8 cellular contexts compared by ENCODE assay signal in genomic region chr6:27176523-27177391, GRCh38.
A peak's percentile ranks its signal among the peaks of the same experiment; 100 is the strongest.
DNase-seq lines count a peak whose midpoint lies in the region; ATAC-seq, FAIRE-seq and TF ChIP-seq lines count a peak whose summit lies in the region.
"Not testable (repeated sequence)": the region's sequence is repeated elsewhere in the genome, so short reads cannot be mapped to it uniquely, and the experiment has no call there.

No MANE protein-coding gene starts in this region.

- in situ Hi-C loops in GM12878 (cut with MboI), result not testable (repeated sequence)

- WGBS in GM12878 (ENCODE audit: insufficient coverage, insufficient replicate concordance, low lambda C conversion rate, missing lambda C conversion rate), result 1% methylated on average over 38 of the region's 38 CpGs

- not testable (repeated sequence) for TF ChIP-seq POLR2A in GM12878 (IDR thresholded peaks at IDR 0.05; ENCODE audit: low read depth, low read length)

- CTCF ChIA-PET in GM12878 (lab: Yijun Ruan, JAX), result interaction anchor here (0.6 to 4.3 kb wide), 24 partner anchors 9 to 1179 kb away, joined by 3 to 27 read pairs (median 4); no protein-coding TSS in a partner anchor

- not testable (repeated sequence) for FAIRE-seq in GM12878 (lab: Jason Lieb, UNC)

- peak; percentile 19 for DNase-seq in DMS 273 treated with DMSO at 0.1 percent for 48 hours (lab: John Stamatoyannopoulos, UW)
- DNase-seq in NCI-H2227 treated with DMSO at 0.1 percent for 48 hours (lab: John Stamatoyannopoulos, UW), result peak; percentile 81
- DNase-seq in GM12878 (ENCODE audit: low read depth, low spot score), result peak; percentile 47
- peak; percentile 60 to 68 for DNase-seq in cardiac muscle cell (ENCODE audit: low read depth in 1 of 2, low spot score in 1 of 2)

- not testable (repeated sequence) for H4K20me1 ChIP-seq in GM12878 (ENCODE audit: control insufficient read depth, insufficient read depth)

- TF ChIP-seq EP300 in GM12878 (IDR thresholded peaks at IDR 0.05; ENCODE audit: borderline replicate concordance in 1 of 2, control insufficient read depth in 1 of 2, low read depth in 2 of 2, low read length in 2 of 2), result not testable (repeated sequence)

- H3K9me3 ChIP-seq in GM12878 (replicated peaks; ENCODE audit: control insufficient read depth, insufficient read depth, low read length); cardiac muscle cell (ENCODE audit: low read depth); neuron (ENCODE audit: low read length): not testable (repeated sequence)

- ATAC-seq in HG02840 (IDR thresholded peaks at IDR 0.05; ENCODE audit: low FRiP score, unreplicated experiment) (peak; percentile 42), GM12878 (peak; percentile 74)

- H3K27ac ChIP-seq in GM12878 (ENCODE audit: control insufficient read depth, insufficient read depth), result peak overlapping the region; percentile 93; the same call in 1 of the 2 replicates
- not testable (repeated sequence) for H3K27ac ChIP-seq in cardiac muscle cell

- RAD21 ChIA-PET in GM12878 (lab: Charles Lee; ENCODE audit: unreplicated experiment), result interaction anchor here (0.6 to 2.1 kb wide), 16 partner anchors 11 to 1250 kb away, joined by 3 to 9 read pairs (median 4); partner anchors contain the start of gene POM121L2

- H3K4me1 ChIP-seq in GM12878 (ENCODE audit: control insufficient read depth, insufficient read depth, low read length); cardiac muscle cell (ENCODE audit: low read depth); neuron (ENCODE audit: insufficient read depth, low read length): not testable (repeated sequence)

- not testable (repeated sequence) for H3K9me3 Mint-ChIP-seq in stimulated activated naive CD8-positive, alpha-beta T cell treated with anti-CD3 and anti-CD28 coated beads, Interleukin-15, Interleukin-2, amounts not matched to agents 100 ng/mL and 50 ng/mL, for 24 hours

- H3K4me3 ChIP-seq in WI38 (ENCODE audit: low read depth, low read length) (peak overlapping the region; percentile 97), GM12878 (peak overlapping the region; percentile 56), cardiac muscle cell (peak overlapping the region; percentile 63), neuron (ENCODE audit: low read length) (peak overlapping the region; percentile 86)

- not testable (repeated sequence) for H3K79me2 ChIP-seq in GM12878 (ENCODE audit: control insufficient read depth, insufficient read depth, low read length)

- BruUV-seq in GM12878 (replicated peaks; lab: Mats Ljungman, UMichigan), result not testable (repeated sequence)

- peaks cover 17% of the 10 kb centered on the region for H3K27me3 Mint-ChIP-seq in stimulated activated naive CD8-positive, alpha-beta T cell treated with anti-CD3 and anti-CD28 coated beads, Interleukin-15, Interleukin-2, amounts not matched to agents 100 ng/mL and 50 ng/mL, for 24 hours

- peak overlapping the region; percentile 98 for H3K9ac ChIP-seq in GM12878 (ENCODE audit: control insufficient read depth, insufficient read depth, low read length)

- H2AFZ ChIP-seq in GM12878 (ENCODE audit: control insufficient read depth, low read depth, low read length), result peak overlapping the region; percentile 90
- peak overlapping the region; percentile 89 for H2AFZ ChIP-seq in neuron (ENCODE audit: low read depth, low read length)

- TF ChIP-seq CTCF in WI38 (IDR thresholded peaks at IDR 0.05; ENCODE audit: low read depth, low read length); GM12878 (IDR thresholded peaks at IDR 0.05 in 2 of 3, conservative IDR thresholded peaks at IDR 0.05 in 1 of 3; ENCODE audit: control insufficient read depth in 2 of 3, extremely low read depth in 1 of 3, insufficient read depth in 1 of 3, low read depth in 3 of 3, low read length in 3 of 3); cardiac muscle cell (IDR thresholded peaks at IDR 0.05; ENCODE audit: low read depth, low read length): not testable (repeated sequence)

- SMC1A ChIA-PET in GM12878 (lab: Charles Lee; ENCODE audit: uncharacterized antibody, unreplicated experiment), result interaction anchor here (0.6 to 2.8 kb wide), 19 partner anchors 11 to 912 kb away, joined by 3 to 14 read pairs (median 4); partner anchors contain the start of gene ZNF184

- not testable (repeated sequence) for TF ChIP-seq RAD21 in GM12878 (IDR thresholded peaks at IDR 0.05; ENCODE audit: insufficient read depth, low read depth, low read length)

- not testable (repeated sequence) for H3K36me3 ChIP-seq in GM12878 (ENCODE audit: control insufficient read depth in 2 of 2, insufficient read depth in 2 of 2, low read length in 1 of 2); cardiac muscle cell; neuron (ENCODE audit: insufficient read depth, low read length)

- peak overlapping the region; percentile 87 for H3K4me3 Mint-ChIP-seq in stimulated activated naive CD8-positive, alpha-beta T cell treated with anti-CD3 and anti-CD28 coated beads, Interleukin-15, Interleukin-2, amounts not matched to agents 100 ng/mL and 50 ng/mL, for 24 hours

- intact Hi-C loops in GM12878 (cut with micrococcal nuclease; ENCODE audit: unreplicated experiment), result loop anchor here (5.0 kb wide), 1 partner anchor 326 kb away; no protein-coding TSS in a partner anchor

- POLR2A ChIA-PET in GM12878 (lab: Charles Lee), result interaction anchor here (0.6 to 1.5 kb wide), 12 partner anchors 13 to 1658 kb away, joined by 3 to 7 read pairs (median 3); no protein-coding TSS in a partner anchor

- peak overlapping the region; percentile 90 for H3K27ac Mint-ChIP-seq in stimulated activated naive CD8-positive, alpha-beta T cell treated with anti-CD3 and anti-CD28 coated beads, Interleukin-15, Interleukin-2, amounts not matched to agents 100 ng/mL and 50 ng/mL, for 24 hours

- not testable (repeated sequence) for H3K27me3 ChIP-seq in GM12878 (replicated peaks in 1 of 2; ENCODE audit: control insufficient read depth in 2 of 2, insufficient read depth in 2 of 2, low read length in 1 of 2); neuron (ENCODE audit: insufficient read depth, low read length)
- peaks cover 26% of the 10 kb centered on the region for H3K27me3 ChIP-seq in cardiac muscle cell

- not testable (repeated sequence) for H3K36me3 Mint-ChIP-seq in stimulated activated naive CD8-positive, alpha-beta T cell treated with anti-CD3 and anti-CD28 coated beads, Interleukin-15, Interleukin-2, amounts not matched to agents 100 ng/mL and 50 ng/mL, for 24 hours (ENCODE audit: low read depth)

- H3K4me2 ChIP-seq in GM12878 (ENCODE audit: control insufficient read depth, insufficient read depth), result peak overlapping the region; percentile 86

- peaks cover 20% of the 10 kb centered on the region for H3K4me1 Mint-ChIP-seq in stimulated activated naive CD8-positive, alpha-beta T cell treated with anti-CD3 and anti-CD28 coated beads, Interleukin-15, Interleukin-2, amounts not matched to agents 100 ng/mL and 50 ng/mL, for 24 hours (ENCODE audit: low read depth)

TF ChIP-seq in GM12878, 131 proteins besides CTCF, POLR2A, EP300 and RAD21 (continues in another document):
- TF ChIP-seq SMARCA5 (IDR thresholded peaks at IDR 0.05) (peak; percentile 46), SKIL (IDR thresholded peaks at IDR 0.05; ENCODE audit: low read depth, poor library complexity, severe bottlenecking) (peak; percentile 53), ZNF207 (IDR thresholded peaks at IDR 0.05; ENCODE audit: borderline replicate concordance) (0 out of 2 replicates have a peak, but pooled peaks have one; percentile 31), MLLT1 (IDR thresholded peaks at IDR 0.05) (peak; percentile 100), POU2F2 (IDR thresholded peaks at IDR 0.05; ENCODE audit: borderline replicate concordance, low read depth, low read length) (peak; percentile 41; the same call in 1 of the 3 replicates), CBFB (IDR thresholded peaks at IDR 0.05; ENCODE audit: low read depth) (0 out of 2 replicates have a peak, but pooled peaks have one; percentile 23), ZNF24 (IDR thresholded peaks at IDR 0.05) (peak; percentile 98), FOXK2 (IDR thresholded peaks at IDR 0.05) (peak; percentile 23; the same call in 1 of the 2 replicates), NR2F1 (conservative IDR thresholded peaks at IDR 0.05) (0 out of 2 replicates have a peak, but pooled peaks have one; percentile 26), HCFC1 (IDR thresholded peaks at IDR 0.05; ENCODE audit: low read length) (peak; percentile 28; the same call in 1 of the 2 replicates), FOXM1 (IDR thresholded peaks at IDR 0.05; ENCODE audit: low read depth, low read length) (0 out of 2 replicates have a peak, but pooled peaks have one; percentile 14), YY1 (IDR thresholded peaks at IDR 0.05; ENCODE audit: low read depth, low read length) (peak; percentile 52), CBX5 (IDR thresholded peaks at IDR 0.05; ENCODE audit: low read depth) (0 out of 2 replicates have a peak, but pooled peaks have one; percentile 20)

Comparison
In these comparisons a context has a peak if more than half of its experiments do, and no peak if none do; other contexts are left out.
1. DNase-seq: peak in every context shown above with its lines; median percentile 81 in NCI-H2227 treated with DMSO at 0.1 percent for 48 hours; 64 in cardiac muscle cell; 47 in GM12878; 19 in DMS 273 treated with DMSO at 0.1 percent for 48 hours.